Comparison of ENCODE assay signal across 12 cellular contexts in genomic region chr7:99006739-99007424, GRCh38.
"Had no signal": no experiment of that assay in that cellular context is flagged by ENCODE, and none has a peak within 500 bp of the region (broad histone marks: within the 10 kb centered on the region; RNA-seq: fewer than 3 reads in every experiment).

No MANE protein-coding gene starts in this region.

- H3K9ac ChIP-seq: parathyroid adenoma had no signal

- ATAC-seq: activated CD8-positive, alpha-beta T cell treated with anti-CD3 and anti-CD28 coated beads, Interleukin-2, amount 10 ng/mL, durations not matched to agents 7 days and 5 days; foreskin keratinocyte; heart right ventricle had no signal

- H3K79me2 ChIP-seq: parathyroid adenoma had no signal

- H3K27me3 ChIP-seq: foreskin keratinocyte, heart right ventricle, transverse colon had no signal

- H3K9me3 ChIP-seq: heart right ventricle, transverse colon had no signal

- H3K4me3 ChIP-seq: heart right ventricle, skin epidermis, transverse colon had no signal

- H2AFZ ChIP-seq: parathyroid adenoma had no signal

- FAIRE-seq: kidney had no signal

- H3K27ac ChIP-seq: foreskin keratinocyte, heart right ventricle, parathyroid adenoma, skin epidermis, transverse colon, VCaP had no signal

- H3K4me1 ChIP-seq: foreskin keratinocyte, parathyroid adenoma, transverse colon had no signal

- DNase-seq: activated gamma-delta T cell, anterior cingulate cortex, foreskin keratinocyte, heart right ventricle, kidney, retina, T1000, transverse colon had no signal
